ENCODE assay signal across 34 cellular contexts in genomic region chr2:120560330-120560729, GRCh38.
"Had no signal": no experiment of that assay in that cellular context is flagged by ENCODE, and none has a peak within 500 bp of the region (broad histone marks: within the 10 kb centered on the region; RNA-seq: fewer than 3 reads in every experiment).

No MANE protein-coding gene starts in this region.

- H3K9me3 Mint-ChIP-seq: activated naive CD4-positive, alpha-beta T cell treated with anti-CD3 and anti-CD28 coated beads for 36 hours; activated naive CD8-positive, alpha-beta T cell treated with anti-CD3 and anti-CD28 coated beads, Interleukin-2, amount 10 ng/mL, durations not matched to agents 7 days and 5 days; activated T-helper 1 cell treated with anti-CD3 and anti-CD28 coated beads, Interleukin-12 subunit alpha, Interleukin-12 subunit beta, Interleukin-2, Interleukin-4 antibody, amounts not matched to agents 30 ng/mL and 10 ng/mL and 1 ng/mL, durations not matched to agents 14 hours and 24 hours and 36 hours; naive thymus-derived CD8-positive, alpha-beta T cell; neural crest cell; stimulated activated memory B cell treated with anti-CD40 and anti-IgM and Interleukin-4, amounts not matched to agents 10 μg/mL and 1 μg/mL and 100 μg/mL, for 72 hours; stimulated activated naive CD8-positive, alpha-beta T cell treated with anti-CD3 and anti-CD28 coated beads, Interleukin-15, amount 100 ng/mL, for 72 hours; T-helper 1 cell treated with Interleukin-12 subunit alpha and Interleukin-12 subunit beta and Interleukin-4 antibody, amounts not matched to agents 30 μg/mL and 1 μg/mL, for 36 hours had no signal

- H3K36me3 ChIP-seq: colonic mucosa, gastrocnemius medialis, upper lobe of left lung, WERI-Rb-1 had no signal

- H3K9me3 ChIP-seq: colonic mucosa, gastrocnemius medialis, upper lobe of left lung had no signal

- H3K79me2 ChIP-seq: hepatocyte had no signal

- H3K4me3 Mint-ChIP-seq: activated naive CD4-positive, alpha-beta T cell treated with anti-CD3 and anti-CD28 coated beads for 36 hours; activated naive CD8-positive, alpha-beta T cell treated with anti-CD3 and anti-CD28 coated beads, Interleukin-2, amount 10 ng/mL, durations not matched to agents 7 days and 5 days; activated T-helper 1 cell treated with anti-CD3 and anti-CD28 coated beads, Interleukin-12 subunit alpha, Interleukin-12 subunit beta, Interleukin-2, Interleukin-4 antibody, amounts not matched to agents 30 ng/mL and 10 ng/mL and 1 ng/mL, durations not matched to agents 14 hours and 24 hours and 36 hours; naive thymus-derived CD8-positive, alpha-beta T cell; neural crest cell; stimulated activated memory B cell treated with anti-CD40 and anti-IgM and Interleukin-4, amounts not matched to agents 10 μg/mL and 1 μg/mL and 100 μg/mL, for 72 hours; stimulated activated naive CD8-positive, alpha-beta T cell treated with anti-CD3 and anti-CD28 coated beads, Interleukin-15, amount 100 ng/mL, for 72 hours; T-helper 1 cell treated with Interleukin-12 subunit alpha and Interleukin-12 subunit beta and Interleukin-4 antibody, amounts not matched to agents 30 μg/mL and 1 μg/mL, for 36 hours had no signal

- H3K4me1 Mint-ChIP-seq: activated naive CD8-positive, alpha-beta T cell treated with anti-CD3 and anti-CD28 coated beads, Interleukin-2, amount 10 ng/mL, durations not matched to agents 7 days and 5 days; stimulated activated memory B cell treated with anti-CD40 and anti-IgM and Interleukin-4, amounts not matched to agents 10 μg/mL and 1 μg/mL and 100 μg/mL, for 72 hours; stimulated activated naive CD8-positive, alpha-beta T cell treated with anti-CD3 and anti-CD28 coated beads, Interleukin-15, amount 100 ng/mL, for 72 hours had no signal

- H3K4me3 ChIP-seq: colonic mucosa, gastrocnemius medialis, hepatocyte, skin epidermis, upper lobe of left lung had no signal

- H3K4me1 ChIP-seq: colonic mucosa, gastrocnemius medialis had no signal

- H2AFZ ChIP-seq: hepatocyte had no signal

- H3K36me3 Mint-ChIP-seq: activated naive CD8-positive, alpha-beta T cell treated with anti-CD3 and anti-CD28 coated beads, Interleukin-2, amount 10 ng/mL, durations not matched to agents 7 days and 5 days; naive thymus-derived CD8-positive, alpha-beta T cell; stimulated activated memory B cell treated with anti-CD40 and anti-IgM and Interleukin-4, amounts not matched to agents 10 μg/mL and 1 μg/mL and 100 μg/mL, for 72 hours had no signal

- H3K27ac Mint-ChIP-seq: activated naive CD4-positive, alpha-beta T cell treated with anti-CD3 and anti-CD28 coated beads for 36 hours; activated naive CD8-positive, alpha-beta T cell treated with anti-CD3 and anti-CD28 coated beads, Interleukin-2, amount 10 ng/mL, durations not matched to agents 7 days and 5 days; activated T-helper 1 cell treated with anti-CD3 and anti-CD28 coated beads, Interleukin-12 subunit alpha, Interleukin-12 subunit beta, Interleukin-2, Interleukin-4 antibody, amounts not matched to agents 30 ng/mL and 10 ng/mL and 1 ng/mL, durations not matched to agents 14 hours and 24 hours and 36 hours; naive thymus-derived CD8-positive, alpha-beta T cell; stimulated activated memory B cell treated with anti-CD40 and anti-IgM and Interleukin-4, amounts not matched to agents 10 μg/mL and 1 μg/mL and 100 μg/mL, for 72 hours; stimulated activated naive CD8-positive, alpha-beta T cell treated with anti-CD3 and anti-CD28 coated beads, Interleukin-15, amount 100 ng/mL, for 72 hours; T-helper 1 cell treated with Interleukin-12 subunit alpha and Interleukin-12 subunit beta and Interleukin-4 antibody, amounts not matched to agents 30 μg/mL and 1 μg/mL, for 36 hours had no signal

- H3K27me3 ChIP-seq: colonic mucosa, gastrocnemius medialis, hepatocyte, upper lobe of left lung had no signal

- DNase-seq: activated CD4-positive, alpha-beta T cell treated with anti-CD3 and anti-CD28 coated beads for 48 hours; activated CD4-positive, alpha-beta T cell treated with anti-CD3 and anti-CD28 coated beads, Interleukin-2, amount 50 U/mL, for 48 hours; activated CD8-positive, alpha-beta memory T cell treated with anti-CD3 and anti-CD28 coated beads for 24 hours; activated CD8-positive, alpha-beta memory T cell treated with anti-CD3 and anti-CD28 coated beads, Interleukin-2, amount 50 U/mL, for 4 hours; activated effector memory CD4-positive, alpha-beta T cell treated with anti-CD3 and anti-CD28 coated beads, Interleukin-2, amount 50 U/mL, for 16 hours; activated naive CD4-positive, alpha-beta T cell treated with anti-CD3 and anti-CD28 coated beads for 36 hours; activated naive CD8-positive, alpha-beta T cell treated with anti-CD3 and anti-CD28 coated beads, Interleukin-2, amount 10 ng/mL, durations not matched to agents 7 days and 5 days; activated T-cell treated with anti-CD3 and anti-CD28 coated beads, Interleukin-2, amount 50 U/mL, for 1 hour; amniotic stem cell; colonic mucosa; effector CD8-positive, alpha-beta T cell; gastrocnemius medialis; glutamatergic neuron; left cardiac atrium; left ventricle myocardium superior; midbrain; naive thymus-derived CD8-positive, alpha-beta T cell; occipital lobe; stimulated activated CD4-positive, alpha-beta T cell treated with anti-CD3 and anti-CD28 coated beads, Interleukin-1b, Interleukin-23, amount 100 ng/mL, for 48 hours; stimulated activated CD4-positive, alpha-beta T cell treated with anti-CD3 and anti-CD28 coated beads, Interleukin-4, amount 100 ng/mL, for 4 hours; stimulated activated CD8-positive, alpha-beta memory T cell treated with anti-CD3 and anti-CD28 coated beads, Interleukin-4, amount 100 ng/mL, for 48 hours; stimulated activated naive CD8-positive, alpha-beta T cell treated with anti-CD3 and anti-CD28 coated beads, Interleukin-15, amount 100 ng/mL, for 72 hours; substantia nigra; SW 1271; T-helper 9 cell; WERI-Rb-1 had no signal

- ATAC-seq: gastrocnemius medialis; left cardiac atrium; left ventricle myocardium superior; right cardiac atrium; stimulated activated memory B cell treated with anti-CD40 and anti-IgM and Interleukin-4, amounts not matched to agents 10 μg/mL and 1 μg/mL and 100 μg/mL, for 72 hours; stimulated activated naive CD8-positive, alpha-beta T cell treated with anti-CD3 and anti-CD28 coated beads, Interleukin-15, amount 100 ng/mL, for 72 hours had no signal

- H3K4me2 ChIP-seq: hepatocyte had no signal

- H3K27ac ChIP-seq: colonic mucosa, gastrocnemius medialis had no signal
